8 cellular contexts compared by ENCODE assay signal in genomic region chr6:41894366-41895299, GRCh38. TPM values are rescaled to one million over a fixed set of nuclear protein-coding genes. Genes with fewer than 3 reads are reported as not detected.
DNase-seq lines count a peak whose midpoint lies in the region; ATAC-seq and TF ChIP-seq lines count a peak whose summit lies in the region.

No MANE protein-coding gene starts in this region.

- peaks cover 13% of the 10 kb centered on the region for H3K4me1 Mint-ChIP-seq in progenitor cell of endocrine pancreas (ENCODE audit: low read depth)

- H3K36me3 Mint-ChIP-seq in progenitor cell of endocrine pancreas (ENCODE audit: insufficient read depth), result no peaks in the 10 kb centered on the region

- H3K4me1 ChIP-seq in gastroesophageal sphincter, result peaks cover 3 to 19% (median 13%) of the 10 kb centered on the region in 3 donors

- peak overlapping the region; percentile 96 for H3K27ac Mint-ChIP-seq in progenitor cell of endocrine pancreas

- TF ChIP-seq POLR2A in gastroesophageal sphincter (IDR thresholded peaks at IDR 0.05), result no peak

- WGBS in gastroesophageal sphincter (ENCODE audit: low coverage in 1 of 2), 2 donors, result 1 to 3% methylated on average over 22 to 32 of the region's 56 CpGs

- H3K27ac ChIP-seq in HL-60 (replicated peaks) (peak overlapping the region; percentile 80; the same call in 1 of the 2 replicates), gastroesophageal sphincter (peak overlapping the region in 3 of 4 donors; percentile 83 to 87 (median 84))

- no peaks in the 10 kb centered on the region for H3K9me3 Mint-ChIP-seq in progenitor cell of endocrine pancreas (ENCODE audit: low read depth)

- DNase-seq in EH (ENCODE audit: low read depth) (peak; percentile 20), HL-60 (ENCODE audit: low read depth in 1 of 2, low spot score in 1 of 2) (no peak), progenitor cell of endocrine pancreas (ENCODE audit: low spot score, unreplicated experiment) (peak; percentile 10), GOT3 (lab: John Stamatoyannopoulos, UW) (no peak)
- no peak for DNase-seq in central memory CD4-positive, alpha-beta T cell

- H3K27me3 Mint-ChIP-seq in progenitor cell of endocrine pancreas, result no peaks in the 10 kb centered on the region

- H3K9me3 ChIP-seq in gastroesophageal sphincter, result no peaks in the 10 kb centered on the region

- TF ChIP-seq CTCF in HL-60 (IDR thresholded peaks at IDR 0.05; ENCODE audit: insufficient read depth, low read length), result no peak
- TF ChIP-seq CTCF in WI38 (IDR thresholded peaks at IDR 0.05; ENCODE audit: low read depth, low read length), result no peak
- no peak for TF ChIP-seq CTCF in gastroesophageal sphincter (IDR thresholded peaks at IDR 0.05)
- TF ChIP-seq CTCF in progenitor cell of endocrine pancreas (IDR thresholded peaks at IDR 0.05; ENCODE audit: unreplicated experiment), result no peak

- H3K36me3 ChIP-seq in gastroesophageal sphincter, result no peaks in the 10 kb centered on the region

- no peak overlapping the region for H3K4me3 Mint-ChIP-seq in progenitor cell of endocrine pancreas (ENCODE audit: low read depth)

- ATAC-seq in GM21381 (IDR thresholded peaks at IDR 0.05; ENCODE audit: unreplicated experiment) (peak; percentile 33), gastroesophageal sphincter (peak; percentile 72)

- peak overlapping the region; percentile 76 for H3K4me3 ChIP-seq in HL-60 (replicated peaks; ENCODE audit: insufficient read depth, low read length)
- H3K4me3 ChIP-seq in WI38 (ENCODE audit: low read depth, low read length), result peak overlapping the region; percentile 69
- peak overlapping the region; percentile 68 to 83 for H3K4me3 ChIP-seq in gastroesophageal sphincter

- no peak for TF ChIP-seq EP300 in gastroesophageal sphincter (IDR thresholded peaks at IDR 0.05)

- no peaks in the 10 kb centered on the region for H3K27me3 ChIP-seq in HL-60 (ENCODE audit: insufficient read depth, poor library complexity, severe bottlenecking)
- H3K27me3 ChIP-seq in gastroesophageal sphincter, result no peaks in the 10 kb centered on the region

RNA-seq across cellular contexts. Expression of gene USP49, which starts 0.5 kb away (rescaled TPM):
- total RNA-seq in gastroesophageal sphincter, result 1 to 10 TPM in 3 of 4 donors, under 1 TPM in 1; 0.69 to 5.4 (median 2.0) TPM
- total RNA-seq in progenitor cell of endocrine pancreas, result 17.3 and 19.4 TPM in 2 replicates

RNA-seq across cellular contexts. Expression of gene MED20, which starts 26.3 kb away (rescaled TPM):
- 10 to 100 TPM; 15.7 to 18.7 (median 17.0) TPM for total RNA-seq in gastroesophageal sphincter
- 31.2 and 37.1 TPM in 2 replicates for total RNA-seq in progenitor cell of endocrine pancreas

RNA-seq across cellular contexts. Expression of gene BYSL, which starts 26.7 kb away (rescaled TPM):
- total RNA-seq in gastroesophageal sphincter (10 to 100 TPM in 1 of 4 donors, 1 to 10 TPM in 3; 7.2 to 10.3 (median 8.3) TPM), progenitor cell of endocrine pancreas (32.8 and 35.0 TPM in 2 replicates)

RNA-seq across cellular contexts. Expression of gene CCND3, which starts 47.0 kb away (rescaled TPM):
- total RNA-seq in gastroesophageal sphincter (100 to 1,000 TPM; 103 to 212 (median 145) TPM), progenitor cell of endocrine pancreas (10.4 and 11.7 TPM in 2 replicates)

Comparison
In these comparisons a context has a peak if more than half of its experiments do, and no peak if none do; other contexts are left out.
1. DNase-seq: peak in EH (single experiment) and progenitor cell of endocrine pancreas (single experiment); none in HL-60 (0 of 2), central memory CD4-positive, alpha-beta T cell (single experiment) and GOT3 (single experiment).
2. Peak in every context shown above with its lines, with median percentiles within 50 percentile points of each other: H3K4me3 ChIP-seq.